Comparison of ENCODE assay signal across 24 cellular contexts in the genomic region with DNA sequence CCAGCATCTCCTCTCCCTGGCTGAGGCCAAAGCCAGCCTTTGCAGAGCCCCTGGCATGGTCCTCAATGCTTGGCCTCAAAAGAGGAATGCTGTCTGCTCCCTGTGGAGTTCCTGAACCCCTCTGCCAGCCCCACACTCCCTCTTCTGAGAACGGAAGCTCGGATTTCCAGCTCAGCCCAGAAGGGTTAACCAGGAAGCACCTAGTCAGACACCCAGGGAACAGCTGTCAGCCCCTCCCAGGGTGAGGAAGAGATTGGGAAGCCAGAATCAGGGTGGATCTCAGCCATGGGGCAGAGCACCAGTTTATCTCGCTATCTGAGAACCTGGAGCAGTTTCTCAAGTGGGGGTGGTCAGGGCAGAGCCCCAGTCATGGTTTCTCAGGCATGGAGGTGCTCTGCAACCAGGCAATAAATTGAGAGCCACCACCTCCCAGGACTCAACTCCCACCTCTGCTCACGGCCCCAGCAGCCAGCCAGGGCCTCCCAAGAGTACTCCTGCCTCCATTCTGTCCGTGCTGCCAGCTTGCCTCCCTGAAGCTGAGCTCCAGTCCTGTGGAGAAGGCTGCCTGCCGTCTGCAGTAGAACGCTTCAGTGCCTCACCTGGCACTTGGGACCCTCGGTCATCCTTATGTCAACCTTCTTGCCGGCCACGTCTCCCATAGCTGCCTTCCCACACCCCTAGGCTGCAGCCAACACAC. TPM values are rescaled to one million over a fixed set of nuclear protein-coding genes. Genes with fewer than 3 reads are reported as not detected.
"Had no signal": no experiment of that assay in that cellular context is flagged by ENCODE, and none has a peak within 500 bp of the region (broad histone marks: within the 10 kb centered on the region; RNA-seq: fewer than 3 reads in every experiment).

No MANE protein-coding gene starts in this region.

- H3K27me3 ChIP-seq: ovary had no signal

- H3K27ac ChIP-seq: colonic mucosa, gastrocnemius medialis, heart right ventricle, ovary, right atrium auricular region, sigmoid colon, stomach, thoracic aorta had no signal

- H3K4me3 ChIP-seq: colonic mucosa, gastrocnemius medialis, heart right ventricle, ovary, right atrium auricular region, sigmoid colon, stomach, thoracic aorta had no signal

- H3K9me3 ChIP-seq: colonic mucosa, gastrocnemius medialis, sigmoid colon, thoracic aorta had no signal

- DNase-seq: colonic mucosa; effector CD4-positive, alpha-beta T cell; gastrocnemius medialis; heart right ventricle; hypothalamus; mammary epithelial cell; naive thymus-derived CD8-positive, alpha-beta T cell; ovary; sigmoid colon; small intestine; stimulated activated CD4-positive, alpha-beta T cell treated with anti-CD3 and anti-CD28 coated beads, Interleukin-12 subunit alpha, Interleukin-12 subunit beta, amount 100 ng/mL, for 4 hours; stimulated activated naive CD4-positive, alpha-beta T cell; stomach; substantia nigra had no signal

- H3K4me1 ChIP-seq: colonic mucosa, gastrocnemius medialis had no signal

- H3K36me3 ChIP-seq: colonic mucosa, gastrocnemius medialis, heart right ventricle, ovary, right atrium auricular region, sigmoid colon, stomach, thoracic aorta had no signal

- ATAC-seq: esophagus mucosa; gastrocnemius medialis; heart right ventricle; left lobe of liver; naive thymus-derived CD8-positive, alpha-beta T cell had no signal

RNA-seq across cellular contexts. Expression of a gene that starts 7.6 kb away (rescaled TPM):
- total RNA-seq: colonic mucosa; dermis microvascular lymphatic vessel endothelial cell; fibroblast of lung; gastrocnemius medialis; heart right ventricle; left lobe of liver; mesenteric fat pad; mononuclear cell; naive thymus-derived CD8-positive, alpha-beta T cell; ovary; posterior vena cava; right atrium auricular region; sigmoid colon had no signal
- polyA plus RNA-seq: heart right ventricle; naive thymus-derived CD8-positive, alpha-beta T cell; neural cell; ovary; sigmoid colon; small intestine had no signal
